Comparison of ENCODE assay signal across 27 cellular contexts in the genomic region with DNA sequence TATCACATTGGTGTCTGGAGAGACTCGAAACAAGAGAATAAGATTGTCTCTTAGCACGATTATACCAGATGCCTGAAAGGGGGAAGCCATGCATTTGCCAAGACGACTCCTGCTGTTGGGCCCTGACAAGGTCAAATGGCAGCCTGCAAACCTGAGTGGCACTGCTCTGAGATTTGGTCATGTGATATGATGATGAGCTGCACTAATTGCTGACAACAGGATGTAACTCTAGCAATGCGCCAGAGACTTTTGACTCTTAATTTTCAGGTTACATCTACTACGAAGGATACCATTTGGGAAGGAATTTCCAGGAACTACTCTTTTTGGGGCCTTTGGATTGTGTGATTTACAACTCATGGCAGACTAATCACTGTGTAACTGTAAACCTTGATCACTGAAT. TPM values are rescaled to one million over a fixed set of nuclear protein-coding genes. Genes with fewer than 3 reads are reported as not detected.
"Had no signal": no experiment of that assay in that cellular context is flagged by ENCODE, and none has a peak within 500 bp of the region (broad histone marks: within the 10 kb centered on the region; RNA-seq: fewer than 3 reads in every experiment).

No MANE protein-coding gene starts in this region.

- H3K27me3 ChIP-seq: adrenal gland, breast epithelium, gastrocnemius medialis, neural progenitor cell, right atrium auricular region, tibial nerve, uterus had no signal

- H3K4me2 ChIP-seq: neural progenitor cell had no signal

- DNase-seq: activated CD4-positive, alpha-beta T cell treated with anti-CD3 and anti-CD28 coated beads, Interleukin-2, amount 10 ng/mL, durations not matched to agents 7 days and 5 days; activated CD8-positive, alpha-beta memory T cell treated with anti-CD3 and anti-CD28 coated beads, Interleukin-2, amount 50 U/mL, for 4 hours; activated CD8-positive, alpha-beta T cell treated with anti-CD3 and anti-CD28 coated beads, Interleukin-2, amount 10 ng/mL, durations not matched to agents 7 days and 5 days; activated gamma-delta T cell; activated T-cell treated with anti-CD3 and anti-CD28 coated beads, Interleukin-2, amount 50 U/mL, for 48 hours; adrenal gland; cerebellar nuclear complex; effector CD4-positive, alpha-beta T cell; gastrocnemius medialis; kidney; left ventricle myocardium inferior; mammary epithelial cell; T1000; uterus had no signal

- H3K9me3 ChIP-seq: adrenal gland, breast epithelium, gastrocnemius medialis, prostate gland, uterus had no signal

- ATAC-seq: activated CD4-positive, CD25-positive, alpha-beta regulatory T cell treated with anti-CD3 and anti-CD28 coated beads, Interleukin-2, amount 50 U/mL, for 24 hours; activated CD8-positive, alpha-beta T cell treated with anti-CD3 and anti-CD28 coated beads, Interleukin-2, amount 10 ng/mL, durations not matched to agents 7 days and 5 days; esophagus mucosa; gastrocnemius medialis had no signal

- H3K36me3 ChIP-seq: adrenal gland, breast epithelium, gastrocnemius medialis, left ventricle myocardium inferior, neural progenitor cell, prostate gland, right atrium auricular region, tibial nerve, uterus had no signal

- H2AFZ ChIP-seq: neural progenitor cell had no signal

- H3K27me3 Mint-ChIP-seq: activated naive CD4-positive, alpha-beta T cell treated with anti-CD3 and anti-CD28 coated beads, Interleukin-2, amount 50 U/mL, for 24 hours had no signal

- H3K27ac Mint-ChIP-seq: activated CD4-positive, alpha-beta T cell treated with anti-CD3 and anti-CD28 coated beads, Interleukin-2, amount 10 ng/mL, durations not matched to agents 7 days and 5 days; activated CD8-positive, alpha-beta T cell treated with anti-CD3 and anti-CD28 coated beads, Interleukin-2, amount 10 ng/mL, durations not matched to agents 7 days and 5 days; activated naive CD4-positive, alpha-beta T cell treated with anti-CD3 and anti-CD28 coated beads, Interleukin-2, amount 50 U/mL, for 24 hours; neural progenitor cell; stimulated activated naive CD8-positive, alpha-beta T cell treated with anti-CD3 and anti-CD28 coated beads, Interleukin-15, Interleukin-2, amounts not matched to agents 100 ng/mL and 50 ng/mL, for 24 hours had no signal

- H3K9me3 Mint-ChIP-seq: activated CD4-positive, alpha-beta T cell treated with anti-CD3 and anti-CD28 coated beads, Interleukin-2, amount 10 ng/mL, durations not matched to agents 7 days and 5 days; activated naive CD4-positive, alpha-beta T cell treated with anti-CD3 and anti-CD28 coated beads, Interleukin-2, amount 50 U/mL, for 24 hours had no signal

- H3K9ac ChIP-seq: neural progenitor cell had no signal

- H3K27ac ChIP-seq: adrenal gland, breast epithelium, gastrocnemius medialis, left ventricle myocardium inferior, neural progenitor cell, prostate gland, right atrium auricular region, skin epidermis, tibial nerve, uterus had no signal

- H3K36me3 Mint-ChIP-seq: activated naive CD4-positive, alpha-beta T cell treated with anti-CD3 and anti-CD28 coated beads, Interleukin-2, amount 50 U/mL, for 24 hours; neural progenitor cell had no signal

- H3K4me3 ChIP-seq: adrenal gland, breast epithelium, gastrocnemius medialis, left ventricle myocardium inferior, neural progenitor cell, prostate gland, right atrium auricular region, skin epidermis, tibial nerve, uterus had no signal

- H3K4me3 Mint-ChIP-seq: activated CD4-positive, alpha-beta T cell treated with anti-CD3 and anti-CD28 coated beads, Interleukin-2, amount 10 ng/mL, durations not matched to agents 7 days and 5 days; activated CD8-positive, alpha-beta T cell treated with anti-CD3 and anti-CD28 coated beads, Interleukin-2, amount 10 ng/mL, durations not matched to agents 7 days and 5 days; activated naive CD4-positive, alpha-beta T cell treated with anti-CD3 and anti-CD28 coated beads, Interleukin-2, amount 50 U/mL, for 24 hours; neural progenitor cell; stimulated activated naive CD8-positive, alpha-beta T cell treated with anti-CD3 and anti-CD28 coated beads, Interleukin-15, Interleukin-2, amounts not matched to agents 100 ng/mL and 50 ng/mL, for 24 hours had no signal

- H3K4me1 ChIP-seq: adrenal gland, breast epithelium, gastrocnemius medialis, left ventricle myocardium inferior, neural progenitor cell, prostate gland, right atrium auricular region, tibial nerve, uterus had no signal

RNA-seq across cellular contexts. Expression of gene TREH, which starts 13.1 kb away (rescaled TPM):
- total RNA-seq: activated CD4-positive, alpha-beta T cell treated with anti-CD3 and anti-CD28 coated beads, Interleukin-2, amount 10 ng/mL, durations not matched to agents 7 days and 5 days; activated CD8-positive, alpha-beta T cell treated with anti-CD3 and anti-CD28 coated beads, Interleukin-2, amount 10 ng/mL, durations not matched to agents 7 days and 5 days; adrenal gland; astrocyte; breast epithelium; gastrocnemius medialis; left ventricle myocardium inferior; mononuclear cell; osteocyte; right atrium auricular region; tibial nerve; uterus had no signal
- polyA plus RNA-seq: mammary epithelial cell had no signal
